Comparison of ENCODE assay signal across 8 cellular contexts in genomic region chr2:75481041-75481836, GRCh38.
DNase-seq lines count a peak whose midpoint lies in the region; TF ChIP-seq lines count a peak whose summit lies in the region.

No MANE protein-coding gene starts in this region.

- no peak overlapping the region for H3K27ac ChIP-seq in Peyer's patch

- TF ChIP-seq CTCF in retinal pigment epithelial cell (conservative IDR thresholded peaks at IDR 0.05; ENCODE audit: low read depth, low read length) (peak; percentile 43), Peyer's patch (IDR thresholded peaks at IDR 0.05) (peak in 2 of 6 experiments; percentile 13 to 19)

- H3K36me3 ChIP-seq in Peyer's patch = no peaks in the 10 kb centered on the region

- no peaks in the 10 kb centered on the region for H3K9me3 ChIP-seq in Peyer's patch

- DNase-seq in NCI-H2227 (lab: John Stamatoyannopoulos, UW; ENCODE audit: unreplicated experiment) = peak; percentile 2
- no peak for DNase-seq in NCI-H2227 treated with DMSO at 0.1 percent for 48 hours (lab: John Stamatoyannopoulos, UW)
- DNase-seq in NCI-H2081 treated with DMSO at 0.1 percent for 48 hours (lab: John Stamatoyannopoulos, UW) = peak; percentile 72
- DNase-seq in cerebellar cortex (ENCODE audit: low spot score) = peak; percentile 24
- DNase-seq in retinal pigment epithelial cell (ENCODE audit: low read depth) = no peak
- DNase-seq in Peyer's patch = no peak
- DNase-seq in stimulated activated CD8-positive, alpha-beta memory T cell treated with anti-CD3 and anti-CD28 coated beads, Interleukin-4, amount 100 ng/mL, for 48 hours = no peak
- no peak for DNase-seq in HPDE6-E6E7 (ENCODE audit: extremely low spot score)

- H3K4me3 ChIP-seq in retinal pigment epithelial cell (ENCODE audit: low read length) (no peak overlapping the region), Peyer's patch (no peak overlapping the region)

- H3K27me3 ChIP-seq in Peyer's patch = no peaks in the 10 kb centered on the region

- no peak for TF ChIP-seq POLR2A in Peyer's patch (IDR thresholded peaks at IDR 0.05)

- H3K4me1 ChIP-seq in Peyer's patch = no peaks in the 10 kb centered on the region

Comparison
In these comparisons a context has a peak if more than half of its experiments do, and no peak if none do; other contexts are left out.
1. DNase-seq: peak in NCI-H2227 (single experiment), NCI-H2081 treated with DMSO at 0.1 percent for 48 hours (single experiment) and cerebellar cortex (single experiment); none in NCI-H2227 treated with DMSO at 0.1 percent for 48 hours (single experiment), retinal pigment epithelial cell (single experiment), Peyer's patch (0 of 3), stimulated activated CD8-positive, alpha-beta memory T cell treated with anti-CD3 and anti-CD28 coated beads, Interleukin-4, amount 100 ng/mL, for 48 hours (single experiment) and HPDE6-E6E7 (single experiment).